11 cellular contexts compared by ENCODE assay signal in genomic region chr2:9256570-9257043, GRCh38. TPM values are rescaled to one million over a fixed set of nuclear protein-coding genes. Genes with fewer than 3 reads are reported as not detected.
DNase-seq lines count a peak whose midpoint lies in the region; ATAC-seq, FAIRE-seq and TF ChIP-seq lines count a peak whose summit lies in the region.
"Had no signal": no experiment of that assay in that cellular context is flagged by ENCODE, and none has a peak within 500 bp of the region (broad histone marks: within the 10 kb centered on the region; RNA-seq: fewer than 3 reads in every experiment).

No MANE protein-coding gene starts in this region.

- 47% methylated on average over 2 of the region's 2 CpGs; no CpG with 5 or more reads in 1 of the 2 experiments for WGBS in mesodermal cell (ENCODE audit: insufficient coverage in 2 of 2), 2 experiments

- ATAC-seq in GM18907 (IDR thresholded peaks at IDR 0.05; ENCODE audit: unreplicated experiment) (no peak), HG02588 (IDR thresholded peaks at IDR 0.05; ENCODE audit: unreplicated experiment) (no peak)

- peak; percentile 90 for DNase-seq in AG10803 (ENCODE audit: low read depth)
- DNase-seq in HTR-8/SVneo (ENCODE audit: insufficient read length, low spot score): no peak
- no peak for DNase-seq in coronary artery (ENCODE audit: low spot score)
- no peak for DNase-seq in stimulated activated CD4-positive, alpha-beta T cell treated with anti-CD3 and anti-CD28 coated beads, Interleukin-2, amount 100 ng/mL, for 48 hours
- no peak for DNase-seq in MV-4-11 (lab: John Stamatoyannopoulos, UW)
- DNase-seq: activated CD4-positive, alpha-beta memory T cell treated with anti-CD3 and anti-CD28 coated beads, Interleukin-2, amount 10 ng/mL, durations not matched to agents 7 days and 5 days; esophagus squamous epithelium; NCI-H1092 had no signal

- peaks cover 37% of the 10 kb centered on the region for H3K4me1 ChIP-seq in mesodermal cell (ENCODE audit: control insufficient read depth, insufficient read depth, low read length, poor library complexity, severe bottlenecking)

- TF ChIP-seq CTCF in AG10803 (conservative IDR thresholded peaks at IDR 0.05; ENCODE audit: low read length) (no peak), coronary artery (IDR thresholded peaks at IDR 0.05) (no peak)

- H3K27ac ChIP-seq in coronary artery (peak overlapping the region in 1 of 2 donors; percentile 50), mesodermal cell (ENCODE audit: low read depth, low read length, severe bottlenecking) (peak overlapping the region; percentile 29)

- peak overlapping the region; percentile 43 for H3K4me3 ChIP-seq in AG10803 (ENCODE audit: low read length)
- peak overlapping the region; percentile 26 for H3K4me3 ChIP-seq in coronary artery
- no peak overlapping the region for H3K4me3 ChIP-seq in mesodermal cell (ENCODE audit: extremely low read depth, insufficient read depth, low read length, poor library complexity, severe bottlenecking)
- H3K4me3 ChIP-seq: esophagus squamous epithelium had no signal

- H3K9me3 ChIP-seq in mesodermal cell (ENCODE audit: control insufficient read depth, low read length): no peaks in the 10 kb centered on the region
- H3K9me3 ChIP-seq: esophagus squamous epithelium had no signal

- peak; percentile 31 for FAIRE-seq in HTR-8/SVneo (lab: Jason Lieb, UNC)

- peaks cover 6% of the 10 kb centered on the region for H3K36me3 ChIP-seq in mesodermal cell (ENCODE audit: control insufficient read depth, insufficient read depth, low read length)
- H3K36me3 ChIP-seq: esophagus squamous epithelium had no signal

RNA-seq across cellular contexts. Expression of gene ASAP2, which starts 50.0 kb away (rescaled TPM):
- 26.8 TPM for polyA plus RNA-seq in mesodermal cell (2013, experiment 1 of 2)
- polyA plus RNA-seq in mesodermal cell (2013, experiment 2 of 2): 24.5 TPM
